19 cellular contexts compared by ENCODE assay signal in the genomic region with DNA sequence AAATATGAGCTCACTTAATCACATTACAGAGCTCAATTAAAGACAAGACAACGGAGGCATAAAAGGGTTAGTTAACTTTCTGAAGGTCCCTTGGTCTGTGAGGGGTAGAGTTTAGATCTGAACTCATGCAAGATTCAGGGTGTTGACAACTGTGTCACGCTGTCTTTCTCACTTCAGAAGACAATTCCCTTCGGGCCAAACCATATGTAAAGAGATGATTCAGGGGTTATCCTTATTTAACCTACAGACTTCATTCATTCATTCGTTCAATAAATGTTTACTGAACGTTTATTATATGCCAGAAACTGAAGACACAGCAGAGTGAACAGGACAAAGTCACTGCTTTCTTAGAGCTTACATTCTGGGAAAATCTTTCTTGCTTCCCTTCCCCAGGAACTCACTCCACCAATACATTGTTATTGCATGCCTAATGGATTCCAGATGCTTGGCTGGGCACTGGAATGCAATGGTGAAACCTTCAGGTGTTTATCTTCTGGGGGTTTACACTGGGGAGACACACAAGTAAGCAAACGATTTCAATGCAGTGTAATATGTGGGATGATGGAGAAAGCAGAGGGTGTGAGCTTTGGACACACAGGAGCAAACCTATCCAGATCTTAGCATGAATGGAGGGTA. TPM values are rescaled to one million over a fixed set of nuclear protein-coding genes. Genes with fewer than 3 reads are reported as not detected.
DNase-seq lines count a peak whose midpoint lies in the region; ATAC-seq and TF ChIP-seq lines count a peak whose summit lies in the region.
"Had no signal": no experiment of that assay in that cellular context is flagged by ENCODE, and none has a peak within 500 bp of the region (broad histone marks: within the 10 kb centered on the region; RNA-seq: fewer than 3 reads in every experiment).

No MANE protein-coding gene starts in this region.

- CTCF ChIA-PET in PC-3 (lab: Charles Lee) = no interaction called here
- CTCF ChIA-PET in activated naive CD4-positive, alpha-beta T cell treated with anti-CD3 and anti-CD28 coated beads, Interleukin-2, amount 10 ng/mL, durations not matched to agents 7 days and 5 days (lab: Charles Lee) = no interaction called here

- no peak overlapping the region for H2AFZ ChIP-seq in PC-3 (ENCODE audit: low read length)

- H3K36me3 ChIP-seq in PC-3 (ENCODE audit: low read depth, low read length) (no peaks in the 10 kb centered on the region), mesendoderm (ENCODE audit: control insufficient read depth, insufficient read depth, low read length) (no peaks in the 10 kb centered on the region), brain microvascular endothelial cell (replicated peaks) (no peaks in the 10 kb centered on the region)
- H3K36me3 ChIP-seq: adrenal gland had no signal

- no peaks in the 10 kb centered on the region for H3K79me1 ChIP-seq in mesendoderm (ENCODE audit: low read length)

- H3K36me3 Mint-ChIP-seq in activated naive CD4-positive, alpha-beta T cell treated with anti-CD3 and anti-CD28 coated beads, Interleukin-2, amount 10 ng/mL, durations not matched to agents 7 days and 5 days = no peaks in the 10 kb centered on the region
- H3K36me3 Mint-ChIP-seq: CD4-positive, alpha-beta memory T cell had no signal

- no CpG with 5 or more reads among the region's 6 CpGs for WGBS in mesendoderm (ENCODE audit: extremely low coverage, insufficient coverage, low lambda C conversion rate)

- no peaks in the 10 kb centered on the region for H3F3A ChIP-seq in PC-3 (ENCODE audit: low read length, unreplicated experiment)

- intact Hi-C loops in PC-3 (cut with micrococcal nuclease) = no loop called here

- H2BK15ac ChIP-seq in mesendoderm (replicated peaks; ENCODE audit: low read depth) = no peak overlapping the region

- no peaks in the 10 kb centered on the region for H3K27me3 Mint-ChIP-seq in activated naive CD4-positive, alpha-beta T cell treated with anti-CD3 and anti-CD28 coated beads, Interleukin-2, amount 10 ng/mL, durations not matched to agents 7 days and 5 days
- H3K27me3 Mint-ChIP-seq: CD4-positive, alpha-beta memory T cell had no signal

- H2AK5ac ChIP-seq in mesendoderm (ENCODE audit: low read length) = no peak overlapping the region

- H3K18ac ChIP-seq in mesendoderm (ENCODE audit: low read length) = no peak overlapping the region

- H3K27me3 ChIP-seq in PC-3 (ENCODE audit: low read length) (no peaks in the 10 kb centered on the region), mesendoderm (ENCODE audit: insufficient read depth, low read length, poor library complexity) (no peaks in the 10 kb centered on the region), brain microvascular endothelial cell (replicated peaks) (no peaks in the 10 kb centered on the region)
- H3K27me3 ChIP-seq: adrenal gland had no signal

- no peak overlapping the region for H3K4me3 Mint-ChIP-seq in activated naive CD4-positive, alpha-beta T cell treated with anti-CD3 and anti-CD28 coated beads, Interleukin-2, amount 10 ng/mL, durations not matched to agents 7 days and 5 days
- H3K4me3 Mint-ChIP-seq: CD4-positive, alpha-beta memory T cell; neural crest cell had no signal

- no peaks in the 10 kb centered on the region for H3K9me3 Mint-ChIP-seq in activated naive CD4-positive, alpha-beta T cell treated with anti-CD3 and anti-CD28 coated beads, Interleukin-2, amount 10 ng/mL, durations not matched to agents 7 days and 5 days

- in situ Hi-C loops in brain microvascular endothelial cell (cut with HindIII; ENCODE audit: low pct_ligation_motif_present, low sequenced_read_pairs) = no loop called here

- H3K56ac ChIP-seq in mesendoderm (ENCODE audit: low read length) = no peak overlapping the region

- H3K4me3 ChIP-seq in AG10803 (ENCODE audit: low read length) (no peak overlapping the region), PC-3 (ENCODE audit: low read length) (no peak overlapping the region), epithelial cell of esophagus (ENCODE audit: low read length) (no peak overlapping the region), mesendoderm (ENCODE audit: low read length) (no peak overlapping the region), brain microvascular endothelial cell (ENCODE audit: low read depth, low read length) (no peak overlapping the region)
- H3K4me3 ChIP-seq: adrenal gland had no signal

- no peak overlapping the region for H3K23ac ChIP-seq in mesendoderm (ENCODE audit: low read length)

- H3K4ac ChIP-seq in mesendoderm (ENCODE audit: low read depth, low read length) = no peak overlapping the region

- no peaks in the 10 kb centered on the region for H3K9me3 ChIP-seq in PC-3 (ENCODE audit: low read length)
- H3K9me3 ChIP-seq: adrenal gland had no signal

- H3K4me2 ChIP-seq in PC-3 (ENCODE audit: low read length) (peak overlapping the region; percentile 0; the same call in 1 of the 2 replicates), mesendoderm (ENCODE audit: low read length) (no peak overlapping the region)

- H4K8ac ChIP-seq in mesendoderm (ENCODE audit: low read depth, low read length) = no peak overlapping the region

- no peaks in the 10 kb centered on the region for H3K9me2 ChIP-seq in PC-3 (replicated peaks; ENCODE audit: low read length)

- POLR2A ChIA-PET in PC-3 (lab: Charles Lee; ENCODE audit: unreplicated experiment) = no interaction called here

- H3K9ac ChIP-seq in PC-3 (ENCODE audit: low read length) (no peak overlapping the region), mesendoderm (ENCODE audit: low read length) (no peak overlapping the region)

- peaks cover 20% of the 10 kb centered on the region for H3K4me1 ChIP-seq in PC-3 (ENCODE audit: insufficient read depth, low read length)
- no peaks in the 10 kb centered on the region for H3K4me1 ChIP-seq in mesendoderm (ENCODE audit: control insufficient read depth, low read depth, low read length)
- H3K4me1 ChIP-seq: adrenal gland had no signal

- peak; percentile 47 for ATAC-seq in PC-3
- no peak for ATAC-seq in HG03280 (IDR thresholded peaks at IDR 0.05; ENCODE audit: unreplicated experiment)

- no peak overlapping the region for H2BK5ac ChIP-seq in mesendoderm (ENCODE audit: low read length)

- H3K27ac ChIP-seq in PC-3 (ENCODE audit: low read length) = no peak overlapping the region
- no peak overlapping the region for H3K27ac ChIP-seq in mesendoderm (ENCODE audit: low read depth, low read length)
- no peak overlapping the region for H3K27ac ChIP-seq in brain microvascular endothelial cell
- H3K27ac ChIP-seq: adrenal gland had no signal

- H3K4me1 Mint-ChIP-seq in activated naive CD4-positive, alpha-beta T cell treated with anti-CD3 and anti-CD28 coated beads, Interleukin-2, amount 10 ng/mL, durations not matched to agents 7 days and 5 days = no peaks in the 10 kb centered on the region
- H3K4me1 Mint-ChIP-seq: neural crest cell had no signal

- TF ChIP-seq CTCF in AG10803 (conservative IDR thresholded peaks at IDR 0.05; ENCODE audit: low read length) (no peak), PC-3 (conservative IDR thresholded peaks at IDR 0.05; ENCODE audit: low read depth, low read length) (no peak), epithelial cell of esophagus (IDR thresholded peaks at IDR 0.05; ENCODE audit: insufficient read depth, low read depth, low read length, missing control alignments) (no peak), brain microvascular endothelial cell (IDR thresholded peaks at IDR 0.05; ENCODE audit: low read depth, low read length, missing control alignments) (no peak)

- H4K20me1 ChIP-seq in PC-3 (ENCODE audit: low read length) = no peaks in the 10 kb centered on the region

- H3K27ac Mint-ChIP-seq in activated naive CD4-positive, alpha-beta T cell treated with anti-CD3 and anti-CD28 coated beads, Interleukin-2, amount 10 ng/mL, durations not matched to agents 7 days and 5 days = no peak overlapping the region
- H3K27ac Mint-ChIP-seq: activated T-helper 2 cell treated with anti-CD3 and anti-CD28 coated beads, Interferon-gamma antibody, Interleukin-2, Interleukin-4, amounts not matched to agents 10 μg/mL and 5 μg/mL and 100 μg/mL, durations not matched to agents 14 hours and 24 hours and 36 hours had no signal

- H2BK120ac ChIP-seq in mesendoderm (ENCODE audit: low read depth, low read length) = no peak overlapping the region

- DNase-seq in AG10803 (ENCODE audit: low read depth) (peak; percentile 79), PC-3 (peak; percentile 55), epithelial cell of esophagus (ENCODE audit: low read depth) (peak; percentile 19), mesendoderm (peak; percentile 26), brain microvascular endothelial cell (no peak), DMS 273 (lab: John Stamatoyannopoulos, UW; ENCODE audit: unreplicated experiment) (no peak)
- DNase-seq in activated naive CD4-positive, alpha-beta T cell treated with anti-CD3 and anti-CD28 coated beads, Interleukin-2, amount 10 ng/mL, durations not matched to agents 7 days and 5 days = no peak
- DNase-seq: activated CD4-positive, alpha-beta T cell treated with anti-CD3 and anti-CD28 coated beads for 1 hour; adrenal gland; CD4-positive, alpha-beta memory T cell; DND-41; NCI-H1092 treated with DMSO at 0.1 percent for 48 hours; NCI-H526; stimulated activated naive CD4-positive, alpha-beta T cell had no signal

- H4K5ac ChIP-seq in mesendoderm (ENCODE audit: low read length) = no peak overlapping the region

- H3K79me2 ChIP-seq in PC-3 (ENCODE audit: low read length) (no peaks in the 10 kb centered on the region), mesendoderm (ENCODE audit: control insufficient read depth, insufficient read depth, low read length) (no peaks in the 10 kb centered on the region)

- BruUV-seq in PC-3 (replicated peaks; lab: Mats Ljungman, UMichigan) = no TSS peak

RNA-seq across cellular contexts. Expression of gene XCL1, which starts 6.4 kb away (rescaled TPM):
- not detected in 2 replicates for total RNA-seq in PC-3 (2014; rRNA removed)
- 0.13 TPM for polyA plus RNA-seq in mesendoderm (2013, experiment 1 of 2)
- polyA plus RNA-seq in mesendoderm (2013, experiment 2 of 2) = 0.17 TPM
- total RNA-seq: A673, neural crest cell, pulmonary artery endothelial cell had no signal

RNA-seq across cellular contexts. Expression of gene XCL2, which starts 39.0 kb away (rescaled TPM):
- not detected in 2 replicates for total RNA-seq in PC-3 (2014; rRNA removed)
- polyA plus RNA-seq in mesendoderm (2013, experiment 1 of 2) = not detected
- not detected for polyA plus RNA-seq in mesendoderm (2013, experiment 2 of 2)
- total RNA-seq: A673; CD4-positive, alpha-beta memory T cell; neural crest cell; pulmonary artery endothelial cell had no signal

Comparison
In these comparisons a context has a peak if more than half of its experiments do, and no peak if none do; other contexts are left out.
1. DNase-seq: peak in AG10803 (single experiment), PC-3 (single experiment), epithelial cell of esophagus (single experiment) and mesendoderm (single experiment); none in brain microvascular endothelial cell (single experiment), activated naive CD4-positive, alpha-beta T cell treated with anti-CD3 and anti-CD28 coated beads, Interleukin-2, amount 10 ng/mL, durations not matched to agents 7 days and 5 days (single experiment) and DMS 273 (single experiment).